ENCODE assay signal across 20 cellular contexts in the genomic region with DNA sequence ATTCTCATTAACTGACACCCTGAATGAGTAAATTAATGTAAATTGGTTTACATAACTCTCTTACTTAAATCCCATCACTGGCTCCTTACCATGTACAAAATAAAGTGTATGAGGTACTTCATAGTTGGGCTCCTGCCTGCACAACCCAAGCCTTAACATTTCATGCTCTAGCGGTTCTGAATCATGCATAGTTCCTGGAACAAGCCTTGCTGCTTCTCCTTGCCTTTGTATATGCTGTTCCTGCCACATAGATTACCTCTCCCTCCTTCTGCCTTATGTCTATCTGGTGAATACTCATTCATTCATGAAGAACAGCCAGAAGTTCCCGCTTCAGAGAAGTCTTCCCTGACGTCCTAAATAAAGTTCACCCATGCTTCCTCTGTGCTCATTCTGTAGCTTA.
"Had no signal": no experiment of that assay in that cellular context is flagged by ENCODE, and none has a peak within 500 bp of the region (broad histone marks: within the 10 kb centered on the region; RNA-seq: fewer than 3 reads in every experiment).

No MANE protein-coding gene starts in this region.

- DNase-seq: activated CD4-positive, alpha-beta T cell treated with anti-CD3 and anti-CD28 coated beads, Interleukin-2, amount 50 U/mL, for 1 hour; activated CD8-positive, alpha-beta memory T cell treated with anti-CD3 and anti-CD28 coated beads for 24 hours; activated naive CD8-positive, alpha-beta T cell treated with anti-CD3 and anti-CD28 coated beads for 36 hours; amygdala; effector CD4-positive, alpha-beta T cell; hippocampal formation; kidney; mesendoderm; occipital lobe; right cardiac atrium; stimulated activated CD4-positive, alpha-beta T cell treated with anti-CD3 and anti-CD28 coated beads, Interleukin-15, amount 100 ng/mL, for 24 hours; stimulated activated CD4-positive, alpha-beta T cell treated with anti-CD3 and anti-CD28 coated beads, Interleukin-4, amount 100 ng/mL, for 1 hour; stimulated activated naive CD4-positive, alpha-beta T cell; substantia nigra; trophoblast cell had no signal

- H3K4me3 ChIP-seq: coronary artery, esophagus muscularis mucosa, skin epidermis had no signal

- ATAC-seq: activated CD4-positive, CD25-positive, alpha-beta regulatory T cell treated with anti-CD3 and anti-CD28 coated beads, Interleukin-2, amount 50 U/mL, for 24 hours; natural killer cell treated with Interleukin-12 subunit alpha and Interleukin-12 subunit beta and Interleukin-15 and Interleukin-18, amount 100 ng/mL, for 72 hours; right cardiac atrium had no signal

- H3K27me3 ChIP-seq: esophagus muscularis mucosa had no signal

- H3K27ac ChIP-seq: coronary artery, esophagus muscularis mucosa, skin epidermis had no signal

- H3K36me3 ChIP-seq: esophagus muscularis mucosa had no signal
